17 cellular contexts compared by ENCODE assay signal in the genomic region with DNA sequence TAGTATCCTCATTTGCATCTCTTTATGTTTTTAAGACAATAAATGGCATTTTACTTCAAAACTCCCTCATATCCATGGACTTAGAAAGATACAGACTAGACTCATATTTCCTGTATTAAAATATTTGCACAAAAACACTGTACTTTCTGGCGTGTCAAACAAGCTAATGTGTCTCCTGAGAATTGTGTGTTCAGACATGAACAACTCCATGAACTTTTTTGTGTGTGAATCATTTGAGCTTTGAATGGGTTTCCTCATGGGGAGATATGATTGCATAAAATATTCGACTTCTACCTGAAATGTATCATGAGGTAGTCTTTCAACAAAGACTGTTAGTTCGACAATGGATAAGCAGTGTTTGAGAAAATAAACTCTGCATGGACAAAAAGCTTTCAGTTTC.
"Had no signal": no experiment of that assay in that cellular context is flagged by ENCODE, and none has a peak within 500 bp of the region (broad histone marks: within the 10 kb centered on the region; RNA-seq: fewer than 3 reads in every experiment).

No MANE protein-coding gene starts in this region.

- H3K9me3 ChIP-seq: colonic mucosa, mucosa of descending colon, uterus had no signal

- H3K27ac ChIP-seq: cardiac muscle cell, colonic mucosa, uterus had no signal

- H3K27me3 ChIP-seq: cardiac muscle cell, colonic mucosa, uterus had no signal

- ATAC-seq: activated naive CD8-positive, alpha-beta T cell treated with anti-CD3 and anti-CD28 coated beads, Interleukin-2, amount 50 U/mL, for 24 hours; left colon; mucosa of descending colon; natural killer cell treated with Interleukin-12 subunit alpha and Interleukin-12 subunit beta and Interleukin-15 and Interleukin-18, amount 100 ng/mL, for 72 hours; WTC11 had no signal

- H3K4me3 ChIP-seq: cardiac muscle cell, colonic mucosa, mucosa of descending colon, uterus had no signal

- H3K4me1 ChIP-seq: colonic mucosa, uterus had no signal

- FAIRE-seq: endothelial cell of umbilical vein had no signal

- H3K36me3 ChIP-seq: cardiac muscle cell, colonic mucosa, uterus had no signal

- DNase-seq: activated CD4-positive, alpha-beta T cell treated with anti-CD3 and anti-CD28 coated beads, Interleukin-2, amount 10 ng/mL, durations not matched to agents 24 days and 14 days; activated naive CD4-positive, alpha-beta T cell; activated naive CD8-positive, alpha-beta T cell treated with anti-CD3 and anti-CD28 coated beads, Interleukin-2, amount 50 U/mL, for 24 hours; colonic mucosa; effector CD4-positive, alpha-beta T cell; head of caudate nucleus; left colon; mammary epithelial cell; mucosa of descending colon; stimulated activated CD4-positive, alpha-beta T cell treated with anti-CD3 and anti-CD28 coated beads, Interleukin-15, amount 100 ng/mL, for 24 hours; stimulated activated CD4-positive, alpha-beta T cell treated with anti-CD3 and anti-CD28 coated beads, Interleukin-4, amount 100 ng/mL, for 24 hours; T-helper 1 cell; uterus had no signal
